ENCODE assay signal across 1 cellular context in genomic region chr9:89450213-89450612, GRCh38.
TF ChIP-seq lines count a peak whose summit lies in the region.

No MANE protein-coding gene starts in this region.

TF ChIP-seq in WTC11, 78 proteins besides CTCF, POLR2A, EP300 and RAD21 (continued from another document):
- TF ChIP-seq ZNF138 (CRISPR knock-in tag; conservative IDR thresholded peaks at IDR 0.05) (no peak), E2F5 (CRISPR knock-in tag; IDR thresholded peaks at IDR 0.05) (no peak), RORB (CRISPR knock-in tag; IDR thresholded peaks at IDR 0.05) (no peak), AR (CRISPR knock-in tag; IDR thresholded peaks at IDR 0.05) (no peak), HMGA2 (CRISPR knock-in tag; IDR thresholded peaks at IDR 0.05) (no peak), FOXK1 (CRISPR knock-in tag; IDR thresholded peaks at IDR 0.05) (no peak), FOXP1 (CRISPR knock-in tag; IDR thresholded peaks at IDR 0.05; ENCODE audit: borderline replicate concordance) (no peak), ZNF281 (CRISPR knock-in tag; IDR thresholded peaks at IDR 0.05) (no peak), PREB (CRISPR knock-in tag; IDR thresholded peaks at IDR 0.05; ENCODE audit: borderline replicate concordance) (no peak)
